In genomic region chr3:98977520-98977919, GRCh38 we compare ENCODE assay signal across 14 cellular contexts.
A peak's percentile ranks its signal among the peaks of the same experiment; 100 is the strongest.
DNase-seq lines count a peak whose midpoint lies in the region; ATAC-seq and TF ChIP-seq lines count a peak whose summit lies in the region.
"Had no signal": no experiment of that assay in that cellular context is flagged by ENCODE, and none has a peak within 500 bp of the region (broad histone marks: within the 10 kb centered on the region; RNA-seq: fewer than 3 reads in every experiment).

No MANE protein-coding gene starts in this region.

- H4K20me1 ChIP-seq in PC-9 (ENCODE audit: insufficient read depth), result no peaks in the 10 kb centered on the region

- H3K9me3 ChIP-seq in PC-9 (ENCODE audit: insufficient read depth, low read depth) (peaks cover 62% of the 10 kb centered on the region), esophagus squamous epithelium (no peaks in the 10 kb centered on the region)
- H3K9me3 ChIP-seq: BE2C had no signal

- no peak for TF ChIP-seq POLR2A in esophagus squamous epithelium (IDR thresholded peaks at IDR 0.05)

- H3K79me2 ChIP-seq in PC-9 (ENCODE audit: low read depth), result no peaks in the 10 kb centered on the region

- H3K4me1 ChIP-seq in PC-9 (replicated peaks; ENCODE audit: insufficient read depth), result peaks cover 36% of the 10 kb centered on the region
- H3K4me1 ChIP-seq in esophagus squamous epithelium, result no peaks in the 10 kb centered on the region
- H3K4me1 ChIP-seq: BE2C had no signal

- peaks cover 27% of the 10 kb centered on the region; the same call in 1 of the 2 replicates for H3F3A ChIP-seq in PC-9 (ENCODE audit: insufficient read depth, low read depth)

- H3K9me2 ChIP-seq in PC-9 (ENCODE audit: insufficient read depth), result no peaks in the 10 kb centered on the region; the same call in 1 of the 2 replicates

- no peak overlapping the region; the same call in 1 of the 2 replicates for H2AFZ ChIP-seq in PC-9

- intact Hi-C loops in PC-9 (cut with micrococcal nuclease; ENCODE audit: unreplicated experiment), result loop anchor here (10.0 kb wide), 1 partner anchor 463 kb away; no protein-coding TSS in a partner anchor
- intact Hi-C loops in esophagus squamous epithelium (cut with DNase I), result no loop called here

- WGBS in esophagus squamous epithelium, 2 donors, result 24 to 48% methylated on average over 2 of the region's 2 CpGs

- CTCF ChIA-PET in PC-9 (lab: Charles Lee), result no interaction called here

- POLR2A ChIA-PET in PC-9 (lab: Charles Lee; ENCODE audit: unreplicated experiment), result no interaction called here

- ATAC-seq in GM18868 (IDR thresholded peaks at IDR 0.05; ENCODE audit: unreplicated experiment), result peak; percentile 52
- no peak for ATAC-seq in HG02571 (IDR thresholded peaks at IDR 0.05; ENCODE audit: unreplicated experiment)
- ATAC-seq in GM18858 (IDR thresholded peaks at IDR 0.05; ENCODE audit: unreplicated experiment), result no peak
- ATAC-seq in HG03520 (IDR thresholded peaks at IDR 0.05; ENCODE audit: unreplicated experiment), result no peak

- H3K27ac ChIP-seq in PC-9, result peak overlapping the region; percentile 90
- H3K27ac ChIP-seq in esophagus squamous epithelium, result no peak overlapping the region
- H3K27ac ChIP-seq: skin epidermis had no signal

- no peak for TF ChIP-seq CTCF in PC-9 (conservative IDR thresholded peaks at IDR 0.05)
- no peak for TF ChIP-seq CTCF in epithelial cell of proximal tubule (conservative IDR thresholded peaks at IDR 0.05; ENCODE audit: low read depth, low read length)
- TF ChIP-seq CTCF in esophagus squamous epithelium (IDR thresholded peaks at IDR 0.05), result no peak

- DNase-seq in A172 (ENCODE audit: low spot score) (peak; percentile 99), PC-9 (peak; percentile 47 to 94), epithelial cell of proximal tubule (ENCODE audit: low read depth) (peak; percentile 98), esophagus squamous epithelium (lab: John Stamatoyannopoulos, UW) (no peak)
- DNase-seq: BE2C; cortex of kidney; kidney; NCI-H1105 treated with DMSO at 0.1 percent for 48 hours; stimulated activated naive CD4-positive, alpha-beta T cell had no signal

- H3K27me3 ChIP-seq in PC-9 (ENCODE audit: insufficient read depth, low read depth) (no peaks in the 10 kb centered on the region), esophagus squamous epithelium (no peaks in the 10 kb centered on the region)
- H3K27me3 ChIP-seq: BE2C had no signal

- H3K4me2 ChIP-seq in PC-9, result peak overlapping the region; percentile 24

- 0 out of 2 replicates have a peak overlapping the region, but pooled peaks have one; percentile 4 for H3K4me3 ChIP-seq in PC-9
- H3K4me3 ChIP-seq in epithelial cell of proximal tubule (ENCODE audit: low read depth, low read length), result no peak overlapping the region
- H3K4me3 ChIP-seq in esophagus squamous epithelium, result no peak overlapping the region
- H3K4me3 ChIP-seq: skin epidermis had no signal

- peaks cover 20% of the 10 kb centered on the region; the same call in 1 of the 2 replicates for H3K36me3 ChIP-seq in PC-9 (ENCODE audit: low read depth)
- H3K36me3 ChIP-seq in esophagus squamous epithelium, result no peaks in the 10 kb centered on the region
- H3K36me3 ChIP-seq: BE2C had no signal

- BruUV-seq in PC-9 (replicated peaks; lab: Mats Ljungman, UMichigan), result no TSS peak
